In genomic region chr3:13015286-13016082, GRCh38 we compare ENCODE assay signal across 8 cellular contexts. TPM values are rescaled to one million over a fixed set of nuclear protein-coding genes. Genes with fewer than 3 reads are reported as not detected.
DNase-seq lines count a peak whose midpoint lies in the region; ATAC-seq and TF ChIP-seq lines count a peak whose summit lies in the region.

No MANE protein-coding gene starts in this region.

- H3K27me3 ChIP-seq in upper lobe of right lung = no peaks in the 10 kb centered on the region

- no peaks in the 10 kb centered on the region for H3K36me3 ChIP-seq in KOPT-K1 (ENCODE audit: insufficient read depth, low read length)
- no peaks in the 10 kb centered on the region for H3K36me3 ChIP-seq in upper lobe of right lung

- peaks cover 47% of the 10 kb centered on the region for H3K4me1 ChIP-seq in upper lobe of right lung

- H3K9me3 ChIP-seq in KOPT-K1 (ENCODE audit: insufficient read depth, low read length, poor library complexity, severe bottlenecking) = no peaks in the 10 kb centered on the region
- H3K9me3 ChIP-seq in upper lobe of right lung = no peaks in the 10 kb centered on the region

- peak overlapping the region; percentile 99 for H3K27ac ChIP-seq in KOPT-K1 (ENCODE audit: low read depth, low read length, poor library complexity, severe bottlenecking)
- H3K27ac ChIP-seq in upper lobe of right lung = peak overlapping the region; percentile 89

- DNase-seq in activated T-helper 1 cell treated with Interleukin-2 at 50 U/mL for 16 hours (ENCODE audit: low read depth) = peak; percentile 55
- no peak for DNase-seq in left lobe of liver (ENCODE audit: low spot score)
- peak; percentile 81 for DNase-seq in upper lobe of right lung
- DNase-seq in progenitor cell of endocrine pancreas (ENCODE audit: low spot score, unreplicated experiment) = no peak
- no peak for DNase-seq in amygdala (lab: John Stamatoyannopoulos, UW)
- no peak for DNase-seq in mesenteric fat pad (ENCODE audit: low spot score)

- H3K4me3 Mint-ChIP-seq in progenitor cell of endocrine pancreas (ENCODE audit: low read depth) = no peak overlapping the region

- ATAC-seq in GM19023 (IDR thresholded peaks at IDR 0.05; ENCODE audit: unreplicated experiment) = peak; percentile 28
- ATAC-seq in left lobe of liver = peak; percentile 40
- ATAC-seq in upper lobe of right lung = peak; percentile 53

- peak overlapping the region; percentile 46 for H3K4me3 ChIP-seq in upper lobe of right lung

- H3K27ac Mint-ChIP-seq in progenitor cell of endocrine pancreas = no peak overlapping the region

- TF ChIP-seq CTCF in upper lobe of right lung (IDR thresholded peaks at IDR 0.05) (no peak), progenitor cell of endocrine pancreas (IDR thresholded peaks at IDR 0.05; ENCODE audit: unreplicated experiment) (no peak)

- intact Hi-C loops in upper lobe of right lung (cut with DNase I) = no loop called here

- H3K4me1 Mint-ChIP-seq in progenitor cell of endocrine pancreas (ENCODE audit: low read depth) = peaks cover 10% of the 10 kb centered on the region

- H3K9me3 Mint-ChIP-seq in progenitor cell of endocrine pancreas (ENCODE audit: low read depth) = no peaks in the 10 kb centered on the region

- H3K27me3 Mint-ChIP-seq in progenitor cell of endocrine pancreas = peaks cover 18% of the 10 kb centered on the region

- H3K36me3 Mint-ChIP-seq in progenitor cell of endocrine pancreas (ENCODE audit: insufficient read depth) = no peaks in the 10 kb centered on the region

RNA-seq across cellular contexts. Expression of gene IQSEC1, which starts 57.7 kb away (rescaled TPM):
- total RNA-seq in left lobe of liver (58.7 TPM), upper lobe of right lung (61.6 TPM), progenitor cell of endocrine pancreas (33.2 and 34.2 TPM in 2 replicates), mesenteric fat pad (70.1 TPM)

Comparison
In these comparisons a context has a peak if more than half of its experiments do, and no peak if none do; other contexts are left out.
1. DNase-seq: peak in activated T-helper 1 cell treated with Interleukin-2 at 50 U/mL for 16 hours (single experiment) and upper lobe of right lung (single experiment); none in left lobe of liver (single experiment), progenitor cell of endocrine pancreas (single experiment), amygdala (0 of 56) and mesenteric fat pad (single experiment).
2. Peak in every context shown above with its lines, with median percentiles within 50 percentile points of each other: ATAC-seq.